1 cellular context compared by ENCODE assay signal in the genomic region with DNA sequence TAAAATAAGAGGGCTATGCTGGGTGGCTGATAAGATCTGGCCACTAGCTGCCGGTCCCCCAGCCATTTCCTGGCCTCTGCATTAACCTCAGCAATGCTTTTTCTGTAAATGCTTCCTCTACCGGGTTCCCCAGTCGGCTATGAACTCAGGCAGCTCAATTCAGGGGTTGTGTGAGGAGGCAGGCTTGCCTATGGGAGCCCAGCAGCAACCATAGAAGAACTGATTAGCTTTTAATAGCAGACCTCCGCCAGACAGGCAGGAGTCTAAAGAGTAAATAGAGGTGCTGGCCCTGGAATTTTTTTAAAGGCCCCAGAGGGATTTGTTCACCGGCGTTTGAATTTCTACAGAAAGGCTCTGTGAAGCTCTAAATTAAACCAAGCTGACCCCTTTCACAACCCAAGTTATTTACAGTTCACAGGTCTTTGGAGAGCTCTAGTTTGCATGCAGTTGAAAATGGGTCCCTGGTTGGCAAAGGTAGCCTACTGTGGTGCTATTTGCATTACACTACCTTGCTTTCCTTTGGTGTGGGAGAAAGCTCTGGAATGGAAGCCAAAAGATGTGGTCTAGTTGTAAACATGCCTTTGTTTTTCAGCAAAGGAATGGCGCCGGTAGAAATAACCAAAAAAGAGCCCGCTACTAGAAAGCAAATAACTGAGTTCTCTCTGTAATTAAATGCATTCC.
TF ChIP-seq lines count a peak whose summit lies in the region.

No MANE protein-coding gene starts in this region.

TF ChIP-seq in HepG2, 621 proteins besides CTCF, POLR2A, EP300 and RAD21 (continued from another document and continues in another):
- no peak for TF ChIP-seq ZNF432 (CRISPR knock-in tag; IDR thresholded peaks at IDR 0.05; ENCODE audit: borderline replicate concordance)
- TF ChIP-seq ZNF350 (CRISPR knock-in tag; IDR thresholded peaks at IDR 0.05; ENCODE audit: borderline replicate concordance, low read depth), result no peak
- no peak for TF ChIP-seq JARID2 (CRISPR knock-in tag; IDR thresholded peaks at IDR 0.05; ENCODE audit: insufficient replicate concordance)
- no peak for TF ChIP-seq ZNF878 (CRISPR knock-in tag; IDR thresholded peaks at IDR 0.05)
- TF ChIP-seq HOXA7 (CRISPR knock-in tag; IDR thresholded peaks at IDR 0.05), result no peak
- TF ChIP-seq ZNF781 (CRISPR knock-in tag; IDR thresholded peaks at IDR 0.05; ENCODE audit: borderline replicate concordance, not compliant biosample characterization), result no peak
- 0 out of 2 replicates have a peak, but pooled peaks have one; percentile 64 for TF ChIP-seq HOXA5 (CRISPR knock-in tag; IDR thresholded peaks at IDR 0.05)
- no peak for TF ChIP-seq ZNF549 (CRISPR knock-in tag; IDR thresholded peaks at IDR 0.05)
- TF ChIP-seq, protein P1, sequence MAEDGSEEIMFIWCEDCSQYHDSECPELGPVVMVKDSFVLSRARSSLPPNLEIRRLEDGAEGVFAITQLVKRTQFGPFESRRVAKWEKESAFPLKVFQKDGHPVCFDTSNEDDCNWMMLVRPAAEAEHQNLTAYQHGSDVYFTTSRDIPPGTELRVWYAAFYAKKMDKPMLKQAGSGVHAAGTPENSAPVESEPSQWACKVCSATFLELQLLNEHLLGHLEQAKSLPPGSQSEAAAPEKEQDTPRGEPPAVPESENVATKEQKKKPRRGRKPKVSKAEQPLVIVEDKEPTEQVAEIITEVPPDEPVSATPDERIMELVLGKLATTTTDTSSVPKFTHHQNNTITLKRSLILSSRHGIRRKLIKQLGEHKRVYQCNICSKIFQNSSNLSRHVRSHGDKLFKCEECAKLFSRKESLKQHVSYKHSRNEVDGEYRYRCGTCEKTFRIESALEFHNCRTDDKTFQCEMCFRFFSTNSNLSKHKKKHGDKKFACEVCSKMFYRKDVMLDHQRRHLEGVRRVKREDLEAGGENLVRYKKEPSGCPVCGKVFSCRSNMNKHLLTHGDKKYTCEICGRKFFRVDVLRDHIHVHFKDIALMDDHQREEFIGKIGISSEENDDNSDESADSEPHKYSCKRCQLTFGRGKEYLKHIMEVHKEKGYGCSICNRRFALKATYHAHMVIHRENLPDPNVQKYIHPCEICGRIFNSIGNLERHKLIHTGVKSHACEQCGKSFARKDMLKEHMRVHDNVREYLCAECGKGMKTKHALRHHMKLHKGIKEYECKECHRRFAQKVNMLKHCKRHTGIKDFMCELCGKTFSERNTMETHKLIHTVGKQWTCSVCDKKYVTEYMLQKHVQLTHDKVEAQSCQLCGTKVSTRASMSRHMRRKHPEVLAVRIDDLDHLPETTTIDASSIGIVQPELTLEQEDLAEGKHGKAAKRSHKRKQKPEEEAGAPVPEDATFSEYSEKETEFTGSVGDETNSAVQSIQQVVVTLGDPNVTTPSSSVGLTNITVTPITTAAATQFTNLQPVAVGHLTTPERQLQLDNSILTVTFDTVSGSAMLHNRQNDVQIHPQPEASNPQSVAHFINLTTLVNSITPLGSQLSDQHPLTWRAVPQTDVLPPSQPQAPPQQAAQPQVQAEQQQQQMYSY (CRISPR knock-in tag; IDR thresholded peaks at IDR 0.05), result peak; percentile 70
- no peak for TF ChIP-seq MAFK (conservative IDR thresholded peaks at IDR 0.05 in 1 of 2, IDR thresholded peaks at IDR 0.05 in 1 of 2; ENCODE audit: low read length in 2 of 2)
- TF ChIP-seq FOSL2 (CRISPR knock-in tag; IDR thresholded peaks at IDR 0.05), result peak; percentile 45
- TF ChIP-seq GTF2F1 (IDR thresholded peaks at IDR 0.05; ENCODE audit: low read length), result no peak
- TF ChIP-seq ZNF841 (CRISPR knock-in tag; IDR thresholded peaks at IDR 0.05; ENCODE audit: borderline replicate concordance), result no peak
- TF ChIP-seq ZNF496 (CRISPR knock-in tag; IDR thresholded peaks at IDR 0.05; ENCODE audit: insufficient replicate concordance), result no peak
- no peak for TF ChIP-seq ZSCAN31 (CRISPR knock-in tag; IDR thresholded peaks at IDR 0.05; ENCODE audit: low read depth)
- no peak for TF ChIP-seq HMGA1 (CRISPR knock-in tag; conservative IDR thresholded peaks at IDR 0.05)
- TF ChIP-seq ARHGAP35 (CRISPR knock-in tag; IDR thresholded peaks at IDR 0.05; ENCODE audit: borderline replicate concordance), result no peak
- TF ChIP-seq, protein P2, sequence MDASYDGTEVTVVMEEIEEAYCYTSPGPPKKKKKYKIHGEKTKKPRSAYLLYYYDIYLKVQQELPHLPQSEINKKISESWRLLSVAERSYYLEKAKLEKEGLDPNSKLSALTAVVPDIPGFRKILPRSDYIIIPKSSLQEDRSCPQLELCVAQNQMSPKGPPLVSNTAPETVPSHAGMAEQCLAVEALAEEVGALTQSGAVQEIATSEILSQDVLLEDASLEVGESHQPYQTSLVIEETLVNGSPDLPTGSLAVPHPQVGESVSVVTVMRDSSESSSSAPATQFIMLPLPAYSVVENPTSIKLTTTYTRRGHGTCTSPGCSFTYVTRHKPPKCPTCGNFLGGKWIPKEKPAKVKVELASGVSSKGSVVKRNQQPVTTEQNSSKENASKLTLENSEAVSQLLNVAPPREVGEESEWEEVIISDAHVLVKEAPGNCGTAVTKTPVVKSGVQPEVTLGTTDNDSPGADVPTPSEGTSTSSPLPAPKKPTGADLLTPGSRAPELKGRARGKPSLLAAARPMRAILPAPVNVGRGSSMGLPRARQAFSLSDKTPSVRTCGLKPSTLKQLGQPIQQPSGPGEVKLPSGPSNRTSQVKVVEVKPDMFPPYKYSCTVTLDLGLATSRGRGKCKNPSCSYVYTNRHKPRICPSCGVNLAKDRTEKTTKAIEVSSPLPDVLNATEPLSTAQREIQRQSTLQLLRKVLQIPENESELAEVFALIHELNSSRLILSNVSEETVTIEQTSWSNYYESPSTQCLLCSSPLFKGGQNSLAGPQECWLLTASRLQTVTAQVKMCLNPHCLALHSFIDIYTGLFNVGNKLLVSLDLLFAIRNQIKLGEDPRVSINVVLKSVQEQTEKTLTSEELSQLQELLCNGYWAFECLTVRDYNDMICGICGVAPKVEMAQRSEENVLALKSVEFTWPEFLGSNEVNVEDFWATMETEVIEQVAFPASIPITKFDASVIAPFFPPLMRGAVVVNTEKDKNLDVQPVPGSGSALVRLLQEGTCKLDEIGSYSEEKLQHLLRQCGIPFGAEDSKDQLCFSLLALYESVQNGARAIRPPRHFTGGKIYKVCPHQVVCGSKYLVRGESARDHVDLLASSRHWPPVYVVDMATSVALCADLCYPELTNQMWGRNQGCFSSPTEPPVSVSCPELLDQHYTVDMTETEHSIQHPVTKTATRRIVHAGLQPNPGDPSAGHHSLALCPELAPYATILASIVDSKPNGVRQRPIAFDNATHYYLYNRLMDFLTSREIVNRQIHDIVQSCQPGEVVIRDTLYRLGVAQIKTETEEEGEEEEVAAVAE (CRISPR knock-in tag; IDR thresholded peaks at IDR 0.05; ENCODE audit: borderline replicate concordance), result no peak; the same call in 1 of the 2 replicates
- TF ChIP-seq, protein P3, sequence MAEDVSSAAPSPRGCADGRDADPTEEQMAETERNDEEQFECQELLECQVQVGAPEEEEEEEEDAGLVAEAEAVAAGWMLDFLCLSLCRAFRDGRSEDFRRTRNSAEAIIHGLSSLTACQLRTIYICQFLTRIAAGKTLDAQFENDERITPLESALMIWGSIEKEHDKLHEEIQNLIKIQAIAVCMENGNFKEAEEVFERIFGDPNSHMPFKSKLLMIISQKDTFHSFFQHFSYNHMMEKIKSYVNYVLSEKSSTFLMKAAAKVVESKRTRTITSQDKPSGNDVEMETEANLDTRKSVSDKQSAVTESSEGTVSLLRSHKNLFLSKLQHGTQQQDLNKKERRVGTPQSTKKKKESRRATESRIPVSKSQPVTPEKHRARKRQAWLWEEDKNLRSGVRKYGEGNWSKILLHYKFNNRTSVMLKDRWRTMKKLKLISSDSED (CRISPR knock-in tag; IDR thresholded peaks at IDR 0.05), result no peak
- no peak for TF ChIP-seq NONO (IDR thresholded peaks at IDR 0.05)
- TF ChIP-seq NONO (CRISPR knock-in tag; conservative IDR thresholded peaks at IDR 0.05), result no peak
- no peak for TF ChIP-seq YEATS2 (CRISPR knock-in tag; IDR thresholded peaks at IDR 0.05; ENCODE audit: borderline replicate concordance)
- no peak for TF ChIP-seq CBX1 (IDR thresholded peaks at IDR 0.05; ENCODE audit: low read depth)
- TF ChIP-seq ZFYVE20 (CRISPR knock-in tag; IDR thresholded peaks at IDR 0.05; ENCODE audit: borderline replicate concordance, low read depth), result no peak
- TF ChIP-seq, protein P4, sequence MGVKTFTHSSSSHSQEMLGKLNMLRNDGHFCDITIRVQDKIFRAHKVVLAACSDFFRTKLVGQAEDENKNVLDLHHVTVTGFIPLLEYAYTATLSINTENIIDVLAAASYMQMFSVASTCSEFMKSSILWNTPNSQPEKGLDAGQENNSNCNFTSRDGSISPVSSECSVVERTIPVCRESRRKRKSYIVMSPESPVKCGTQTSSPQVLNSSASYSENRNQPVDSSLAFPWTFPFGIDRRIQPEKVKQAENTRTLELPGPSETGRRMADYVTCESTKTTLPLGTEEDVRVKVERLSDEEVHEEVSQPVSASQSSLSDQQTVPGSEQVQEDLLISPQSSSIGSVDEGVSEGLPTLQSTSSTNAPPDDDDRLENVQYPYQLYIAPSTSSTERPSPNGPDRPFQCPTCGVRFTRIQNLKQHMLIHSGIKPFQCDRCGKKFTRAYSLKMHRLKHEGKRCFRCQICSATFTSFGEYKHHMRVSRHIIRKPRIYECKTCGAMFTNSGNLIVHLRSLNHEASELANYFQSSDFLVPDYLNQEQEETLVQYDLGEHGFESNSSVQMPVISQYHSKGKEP (CRISPR knock-in tag; IDR thresholded peaks at IDR 0.05), result no peak
- TF ChIP-seq SNRNP70 (IDR thresholded peaks at IDR 0.05; ENCODE audit: low read depth, low read length), result no peak
- no peak for TF ChIP-seq MATR3 (CRISPR knock-in tag; IDR thresholded peaks at IDR 0.05)
- peak; percentile 64; the same call in 1 of the 2 replicates for TF ChIP-seq ZNF879 (CRISPR knock-in tag; IDR thresholded peaks at IDR 0.05)
- TF ChIP-seq RBM39 (IDR thresholded peaks at IDR 0.05; ENCODE audit: low read depth, low read length, poor library complexity, severe bottlenecking), result no peak
- TF ChIP-seq NR2F6 (IDR thresholded peaks at IDR 0.05), result peak; percentile 97
- TF ChIP-seq NR2F6 (CRISPR knock-in tag; IDR thresholded peaks at IDR 0.05), result peak; percentile 87
- no peak for TF ChIP-seq HIVEP1 (CRISPR knock-in tag; IDR thresholded peaks at IDR 0.05)
- TF ChIP-seq ETV5 (CRISPR knock-in tag; IDR thresholded peaks at IDR 0.05; ENCODE audit: borderline replicate concordance), result peak; percentile 25; the same call in 1 of the 2 replicates
- TF ChIP-seq, protein P5, sequence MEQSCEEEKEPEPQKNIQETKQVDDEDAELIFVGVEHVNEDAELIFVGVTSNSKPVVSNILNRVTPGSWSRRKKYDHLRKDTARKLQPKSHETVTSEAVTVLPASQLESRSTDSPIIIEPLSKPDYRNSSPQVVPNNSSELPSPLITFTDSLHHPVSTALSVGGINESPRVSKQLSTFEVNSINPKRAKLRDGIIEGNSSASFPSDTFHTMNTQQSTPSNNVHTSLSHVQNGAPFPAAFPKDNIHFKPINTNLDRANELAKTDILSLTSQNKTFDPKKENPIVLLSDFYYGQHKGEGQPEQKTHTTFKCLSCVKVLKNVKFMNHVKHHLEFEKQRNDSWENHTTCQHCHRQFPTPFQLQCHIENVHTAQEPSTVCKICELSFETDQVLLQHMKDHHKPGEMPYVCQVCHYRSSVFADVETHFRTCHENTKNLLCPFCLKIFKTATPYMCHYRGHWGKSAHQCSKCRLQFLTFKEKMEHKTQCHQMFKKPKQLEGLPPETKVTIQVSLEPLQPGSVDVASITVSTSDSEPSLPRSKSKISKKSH (CRISPR knock-in tag; IDR thresholded peaks at IDR 0.05; ENCODE audit: borderline replicate concordance), result no peak
- TF ChIP-seq FOSL1 (CRISPR knock-in tag; IDR thresholded peaks at IDR 0.05; ENCODE audit: borderline replicate concordance), result no peak
- TF ChIP-seq, protein P6, sequence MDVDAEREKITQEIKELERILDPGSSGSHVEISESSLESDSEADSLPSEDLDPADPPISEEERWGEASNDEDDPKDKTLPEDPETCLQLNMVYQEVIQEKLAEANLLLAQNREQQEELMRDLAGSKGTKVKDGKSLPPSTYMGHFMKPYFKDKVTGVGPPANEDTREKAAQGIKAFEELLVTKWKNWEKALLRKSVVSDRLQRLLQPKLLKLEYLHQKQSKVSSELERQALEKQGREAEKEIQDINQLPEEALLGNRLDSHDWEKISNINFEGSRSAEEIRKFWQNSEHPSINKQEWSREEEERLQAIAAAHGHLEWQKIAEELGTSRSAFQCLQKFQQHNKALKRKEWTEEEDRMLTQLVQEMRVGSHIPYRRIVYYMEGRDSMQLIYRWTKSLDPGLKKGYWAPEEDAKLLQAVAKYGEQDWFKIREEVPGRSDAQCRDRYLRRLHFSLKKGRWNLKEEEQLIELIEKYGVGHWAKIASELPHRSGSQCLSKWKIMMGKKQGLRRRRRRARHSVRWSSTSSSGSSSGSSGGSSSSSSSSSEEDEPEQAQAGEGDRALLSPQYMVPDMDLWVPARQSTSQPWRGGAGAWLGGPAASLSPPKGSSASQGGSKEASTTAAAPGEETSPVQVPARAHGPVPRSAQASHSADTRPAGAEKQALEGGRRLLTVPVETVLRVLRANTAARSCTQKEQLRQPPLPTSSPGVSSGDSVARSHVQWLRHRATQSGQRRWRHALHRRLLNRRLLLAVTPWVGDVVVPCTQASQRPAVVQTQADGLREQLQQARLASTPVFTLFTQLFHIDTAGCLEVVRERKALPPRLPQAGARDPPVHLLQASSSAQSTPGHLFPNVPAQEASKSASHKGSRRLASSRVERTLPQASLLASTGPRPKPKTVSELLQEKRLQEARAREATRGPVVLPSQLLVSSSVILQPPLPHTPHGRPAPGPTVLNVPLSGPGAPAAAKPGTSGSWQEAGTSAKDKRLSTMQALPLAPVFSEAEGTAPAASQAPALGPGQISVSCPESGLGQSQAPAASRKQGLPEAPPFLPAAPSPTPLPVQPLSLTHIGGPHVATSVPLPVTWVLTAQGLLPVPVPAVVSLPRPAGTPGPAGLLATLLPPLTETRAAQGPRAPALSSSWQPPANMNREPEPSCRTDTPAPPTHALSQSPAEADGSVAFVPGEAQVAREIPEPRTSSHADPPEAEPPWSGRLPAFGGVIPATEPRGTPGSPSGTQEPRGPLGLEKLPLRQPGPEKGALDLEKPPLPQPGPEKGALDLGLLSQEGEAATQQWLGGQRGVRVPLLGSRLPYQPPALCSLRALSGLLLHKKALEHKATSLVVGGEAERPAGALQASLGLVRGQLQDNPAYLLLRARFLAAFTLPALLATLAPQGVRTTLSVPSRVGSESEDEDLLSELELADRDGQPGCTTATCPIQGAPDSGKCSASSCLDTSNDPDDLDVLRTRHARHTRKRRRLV (CRISPR knock-in tag; IDR thresholded peaks at IDR 0.05), result peak; percentile 62; the same call in 1 of the 2 replicates
- 0 out of 2 replicates have a peak, but pooled peaks have one; percentile 15 for TF ChIP-seq GATAD1 (CRISPR knock-in tag; IDR thresholded peaks at IDR 0.05)
- TF ChIP-seq SATB2 (CRISPR knock-in tag; IDR thresholded peaks at IDR 0.05), result no peak; the same call in 1 of the 2 replicates
- no peak for TF ChIP-seq RFX1 (IDR thresholded peaks at IDR 0.05)
- TF ChIP-seq SCMH1 (CRISPR knock-in tag; IDR thresholded peaks at IDR 0.05; ENCODE audit: borderline replicate concordance), result no peak
